16 cellular contexts compared by ENCODE assay signal in genomic region chr1:203135636-203136305, GRCh38. TPM values are rescaled to one million over a fixed set of nuclear protein-coding genes. Genes with fewer than 3 reads are reported as not detected.
DNase-seq lines count a peak whose midpoint lies in the region; ATAC-seq, FAIRE-seq and TF ChIP-seq lines count a peak whose summit lies in the region.
"Had no signal": no experiment of that assay in that cellular context is flagged by ENCODE, and none has a peak within 500 bp of the region (broad histone marks: within the 10 kb centered on the region; RNA-seq: fewer than 3 reads in every experiment).

No MANE protein-coding gene starts in this region.

- H3K4me3 ChIP-seq in breast epithelium (no peak overlapping the region), pancreas (no peak overlapping the region), BE2C (ENCODE audit: low read depth, low read length) (no peak overlapping the region)
- H3K4me3 ChIP-seq: psoas muscle had no signal

- H3K36me3 Mint-ChIP-seq in HFFc6 (ENCODE audit: low read depth) = no peaks in the 10 kb centered on the region

- no peak for TF ChIP-seq POLR2A in breast epithelium (IDR thresholded peaks at IDR 0.05)

- H3K4me3 Mint-ChIP-seq in HFFc6 = no peak overlapping the region

- no peaks in the 10 kb centered on the region for H3K27me3 ChIP-seq in breast epithelium
- no peaks in the 10 kb centered on the region for H3K27me3 ChIP-seq in pancreas
- no peaks in the 10 kb centered on the region for H3K27me3 ChIP-seq in BE2C

- intact Hi-C loops in breast epithelium (cut with DNase I; ENCODE audit: low total_unique reads) = no loop called here
- intact Hi-C loops in pancreas (cut with DNase I) = no loop called here

- H3K4me1 ChIP-seq in breast epithelium (no peaks in the 10 kb centered on the region), pancreas (peaks cover 13 to 23% (median 18%) of the 10 kb centered on the region in 3 donors), BE2C (peaks cover 9% of the 10 kb centered on the region)
- H3K4me1 ChIP-seq: psoas muscle had no signal

- no peak overlapping the region for H3K27ac Mint-ChIP-seq in HFFc6

- no peak for TF ChIP-seq CTCF in breast epithelium (IDR thresholded peaks at IDR 0.05)
- no peak for TF ChIP-seq CTCF in pancreas (IDR thresholded peaks at IDR 0.05)
- TF ChIP-seq CTCF in HFFc6 (IDR thresholded peaks at IDR 0.05) = no peak
- no peak for TF ChIP-seq CTCF in BE2C (IDR thresholded peaks at IDR 0.05; ENCODE audit: low read depth, low read length)

- H3K27me3 Mint-ChIP-seq in HFFc6 (ENCODE audit: insufficient read depth) = peaks cover 2% of the 10 kb centered on the region; the same call in 1 of the 2 replicates

- no peaks in the 10 kb centered on the region for H3K9me3 Mint-ChIP-seq in HFFc6

- ATAC-seq in pancreas (peak; percentile 80 to 92 (median 88)), HG02884 (IDR thresholded peaks at IDR 0.05; ENCODE audit: unreplicated experiment) (no peak)
- ATAC-seq: psoas muscle had no signal

- peak; percentile 37 to 47 for DNase-seq in NCI-H524 (lab: John Stamatoyannopoulos, UW)
- DNase-seq in NCI-H524 treated with DMSO at 0.1 percent for 48 hours (lab: John Stamatoyannopoulos, UW) = no peak
- peak; percentile 79 for DNase-seq in NOMO-1 treated with DMSO at 0.1 percent for 48 hours (lab: John Stamatoyannopoulos, UW; ENCODE audit: unreplicated experiment)
- DNase-seq in breast epithelium (ENCODE audit: low spot score in 2 of 2) = peak in 1 of 2 donors; percentile 35
- DNase-seq in pancreas = peak in 4 of 6 donors; percentile 45 to 56 (median 52)
- no peak for DNase-seq in HFFc6
- no peak for DNase-seq in BE2C
- DNase-seq: effector memory CD4-positive, alpha-beta T cell; psoas muscle; stimulated activated CD4-positive, alpha-beta T cell treated with anti-CD3 and anti-CD28 coated beads, Interleukin-4, amount 100 ng/mL, for 4 hours; T-helper 1 cell had no signal

- H3K4me1 Mint-ChIP-seq in HFFc6 (ENCODE audit: low read depth) = peaks cover 14% of the 10 kb centered on the region; the same call in 1 of the 2 replicates

- peak overlapping the region; percentile 51 to 68 for H3K27ac ChIP-seq in breast epithelium
- H3K27ac ChIP-seq in pancreas = peak overlapping the region; percentile 57 to 73 (median 70)
- H3K27ac ChIP-seq: 22Rv1, psoas muscle had no signal

- WGBS in pancreas, 2 donors = 20 to 30% methylated on average over 8 of the region's 8 CpGs

- no peaks in the 10 kb centered on the region for H3K36me3 ChIP-seq in breast epithelium
- H3K36me3 ChIP-seq in pancreas = no peaks in the 10 kb centered on the region
- H3K36me3 ChIP-seq in BE2C = no peaks in the 10 kb centered on the region

- no peaks in the 10 kb centered on the region for H3K9me3 ChIP-seq in breast epithelium
- no peaks in the 10 kb centered on the region for H3K9me3 ChIP-seq in pancreas
- no peaks in the 10 kb centered on the region for H3K9me3 ChIP-seq in BE2C
- H3K9me3 ChIP-seq: psoas muscle had no signal

- FAIRE-seq in pancreas (lab: Jason Lieb, UNC) = no peak
- FAIRE-seq: GM18507 had no signal

RNA-seq across cellular contexts. Expression of gene ADORA1, which starts 8.2 kb away (rescaled TPM):
- total RNA-seq in breast epithelium (10 to 100 TPM in 1 of 3 donors, 1 to 10 TPM in 1, under 1 TPM in 1; 0.64 to 14.5 (median 5.2) TPM), pancreas (10 to 100 TPM in 3 of 6 donors, 1 to 10 TPM in 3; 8.1 to 19.3 (median 12.7) TPM)
- polyA plus RNA-seq in pancreas = 10 to 100 TPM; 14.8 to 19.7 TPM
- 1 to 10 TPM in 2 of 6 experiments, under 1 TPM in 4; 0.25 to 5.5 (median 0.53) TPM for total RNA-seq in HFFc6 (2021; fragmentation: NEBNext Ultra II Directional; extraction: Animal tissue kit (Norgen Biotek cat#: 25700))
- 17.3 TPM for polyA plus RNA-seq in BE2C (2012; ENCODE audit: insufficient read depth, insufficient read length, low read depth)
- total RNA-seq: glomerular endothelial cell, lung microvascular endothelial cell had no signal

RNA-seq across cellular contexts. Expression of gene MYBPH, which starts 39.9 kb away (rescaled TPM):
- total RNA-seq in breast epithelium = under 1 TPM in 1 of 3 donors, not detected in 2; 0.66 TPM
- total RNA-seq in pancreas = not detected
- not detected for polyA plus RNA-seq in pancreas
- total RNA-seq in HFFc6 (2021; fragmentation: NEBNext Ultra II Directional; extraction: Animal tissue kit (Norgen Biotek cat#: 25700)) = not detected
- not detected for polyA plus RNA-seq in BE2C (2012; ENCODE audit: insufficient read depth, insufficient read length, low read depth)
- total RNA-seq: glomerular endothelial cell, lung microvascular endothelial cell had no signal

RNA-seq across cellular contexts. Expression of gene MYOG, which starts 50.0 kb away (rescaled TPM):
- total RNA-seq in breast epithelium = not detected
- total RNA-seq in pancreas = not detected
- polyA plus RNA-seq in pancreas = under 1 TPM in 1 of 2 donors, not detected in 1; 0.07 TPM
- total RNA-seq in HFFc6 (2021; fragmentation: NEBNext Ultra II Directional; extraction: Animal tissue kit (Norgen Biotek cat#: 25700)) = not detected
- not detected for polyA plus RNA-seq in BE2C (2012; ENCODE audit: insufficient read depth, insufficient read length, low read depth)
- total RNA-seq: glomerular endothelial cell, lung microvascular endothelial cell had no signal

RNA-seq across cellular contexts. Expression of gene CHI3L1, which starts 50.7 kb away (rescaled TPM):
- total RNA-seq in breast epithelium (100 to 1,000 TPM in 2 of 3 donors, 10 to 100 TPM in 1; 14.2 to 638 (median 426) TPM), pancreas (10 to 100 TPM in 2 of 6 donors, 1 to 10 TPM in 4; 1.7 to 12.1 (median 7.9) TPM)
- polyA plus RNA-seq in pancreas = 10 to 100 TPM in 1 of 2 donors, 1 to 10 TPM in 1; 3.2 to 11.0 TPM
- not detected for total RNA-seq in HFFc6 (2021; fragmentation: NEBNext Ultra II Directional; extraction: Animal tissue kit (Norgen Biotek cat#: 25700))
- polyA plus RNA-seq in BE2C (2012; ENCODE audit: insufficient read depth, insufficient read length, low read depth) = not detected
- total RNA-seq: lung microvascular endothelial cell had no signal

Comparison
In these comparisons a context has a peak if more than half of its experiments do, and no peak if none do; other contexts are left out.
1. DNase-seq: peak in NCI-H524 (2 of 2), NOMO-1 treated with DMSO at 0.1 percent for 48 hours (single experiment) and pancreas (4 of 6); none in NCI-H524 treated with DMSO at 0.1 percent for 48 hours (single experiment), HFFc6 (single experiment) and BE2C (single experiment).